ENCODE assay signal across 30 cellular contexts in the genomic region with DNA sequence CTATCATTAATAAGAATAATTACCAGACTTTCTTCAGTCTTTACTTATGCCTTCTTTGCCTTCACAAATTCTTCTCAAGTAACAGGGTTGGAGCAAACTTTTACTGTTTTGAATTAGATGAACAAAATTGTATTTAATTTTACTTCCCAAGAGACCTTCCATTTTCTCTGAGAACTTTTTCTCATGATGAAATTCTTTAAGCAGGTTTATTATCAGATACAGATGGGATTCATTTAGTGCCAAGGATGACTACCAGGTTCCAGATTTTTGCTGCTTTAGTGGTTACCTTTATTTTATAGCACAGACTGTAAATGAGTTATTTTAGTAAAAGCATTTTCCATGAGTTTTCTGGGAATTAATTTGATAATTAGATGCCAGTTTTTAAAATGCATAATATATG.
"Had no signal": no experiment of that assay in that cellular context is flagged by ENCODE, and none has a peak within 500 bp of the region (broad histone marks: within the 10 kb centered on the region; RNA-seq: fewer than 3 reads in every experiment).

No MANE protein-coding gene starts in this region.

- H3K9me3 ChIP-seq: SJSA1 had no signal

- H3K36me3 ChIP-seq: SJSA1, WERI-Rb-1 had no signal

- H3K27me3 ChIP-seq: SJSA1 had no signal

- H3K4me3 ChIP-seq: SJSA1 had no signal

- ATAC-seq: activated CD8-positive, alpha-beta T cell treated with anti-CD3 and anti-CD28 coated beads for 36 hours; activated T-cell treated with anti-CD3 and anti-CD28 coated beads, Interleukin-2, amount 50 U/mL, for 72 hours; activated T-helper 17 cell treated with anti-CD3 and anti-CD28 coated beads, Interleukin-2, amount 50 U/mL, for 72 hours; Panc1 had no signal

- DNase-seq: activated CD4-positive, alpha-beta T cell treated with anti-CD3 and anti-CD28 coated beads, Interleukin-2, amount 10 ng/mL, durations not matched to agents 24 days and 14 days; activated CD4-positive, alpha-beta T cell treated with anti-CD3 and anti-CD28 coated beads, Interleukin-2, amount 50 U/mL, for 4 hours; activated CD8-positive, alpha-beta T cell treated with anti-CD3 and anti-CD28 coated beads for 36 hours; activated effector memory CD4-positive, alpha-beta T cell treated with anti-CD3 and anti-CD28 coated beads, Interleukin-2, amount 50 U/mL, for 16 hours; activated naive CD4-positive, alpha-beta T cell; activated naive CD4-positive, alpha-beta T cell treated with anti-CD3 and anti-CD28 coated beads, Interleukin-2, amount 50 U/mL, for 16 hours; activated naive CD8-positive, alpha-beta T cell treated with anti-CD3 and anti-CD28 coated beads, Interleukin-2, amount 10 ng/mL, durations not matched to agents 7 days and 5 days; activated T-cell treated with anti-CD3 and anti-CD28 coated beads, Interleukin-2, amount 50 U/mL, for 1 hour; activated T-cell treated with anti-CD3 and anti-CD28 coated beads, Interleukin-2, amount 50 U/mL, for 72 hours; anterior cingulate cortex; caudate nucleus; cerebellar nuclear complex; NCI-H1048; NCI-H1105 treated with DMSO at 0.1 percent for 48 hours; NCI-H1436; NCI-H1694; NCI-H1930; NCI-H2081 treated with DMSO at 0.1 percent for 48 hours; NCI-H226; NCI-H446 treated with DMSO at 0.1 percent for 48 hours; NCI-H524; NCI-H69; NCI-H82; RPMI8226; SHP77 treated with DMSO at 0.1 percent for 48 hours; T1000; WERI-Rb-1 had no signal

- H3K27ac ChIP-seq: SJSA1, WERI-Rb-1 had no signal
